In genomic region chr3:62995142-62995541, GRCh38 we compare ENCODE assay signal across 29 cellular contexts.
"Had no signal": no experiment of that assay in that cellular context is flagged by ENCODE, and none has a peak within 500 bp of the region (broad histone marks: within the 10 kb centered on the region; RNA-seq: fewer than 3 reads in every experiment).

No MANE protein-coding gene starts in this region.

- H3K27ac Mint-ChIP-seq: activated B cell treated with CpG ODN at 0.5 μM for 24 hours; activated CD4-positive, alpha-beta T cell treated with anti-CD3 and anti-CD28 coated beads, Interleukin-2, amount 10 ng/mL, durations not matched to agents 24 days and 14 days; activated CD8-positive, alpha-beta memory T cell treated with anti-CD3 and anti-CD28 coated beads, Interleukin-2, amount 10 ng/mL, durations not matched to agents 7 days and 5 days; activated naive CD4-positive, alpha-beta T cell treated with anti-CD3 and anti-CD28 coated beads, Interleukin-2, amount 50 U/mL, for 72 hours; activated naive CD8-positive, alpha-beta T cell treated with anti-CD3 and anti-CD28 coated beads, Interleukin-2, amount 50 U/mL, for 24 hours; activated T-cell treated with anti-CD3 and anti-CD28 coated beads, Interleukin-2, amount 50 U/mL, for 24 hours; activated T-helper 1 cell treated with anti-CD3 and anti-CD28 coated beads, Interleukin-12 subunit alpha, Interleukin-12 subunit beta, Interleukin-2, Interleukin-4 antibody, amounts not matched to agents 30 ng/mL and 10 ng/mL and 1 ng/mL, durations not matched to agents 14 hours and 24 hours and 36 hours; T-helper 17 cell had no signal

- H3K4me1 Mint-ChIP-seq: activated B cell treated with CpG ODN at 0.5 μM for 24 hours; activated CD4-positive, alpha-beta T cell treated with anti-CD3 and anti-CD28 coated beads, Interleukin-2, amount 10 ng/mL, durations not matched to agents 24 days and 14 days; activated CD8-positive, alpha-beta memory T cell treated with anti-CD3 and anti-CD28 coated beads, Interleukin-2, amount 10 ng/mL, durations not matched to agents 7 days and 5 days; activated naive CD8-positive, alpha-beta T cell treated with anti-CD3 and anti-CD28 coated beads, Interleukin-2, amount 50 U/mL, for 24 hours; T-helper 17 cell had no signal

- H3K4me1 ChIP-seq: ascending aorta, body of pancreas, Peyer's patch had no signal

- H3K9me3 Mint-ChIP-seq: activated T-helper 1 cell treated with anti-CD3 and anti-CD28 coated beads, Interleukin-12 subunit alpha, Interleukin-12 subunit beta, Interleukin-2, Interleukin-4 antibody, amounts not matched to agents 30 ng/mL and 10 ng/mL and 1 ng/mL, durations not matched to agents 14 hours and 24 hours and 36 hours had no signal

- ATAC-seq: activated CD8-positive, alpha-beta memory T cell treated with anti-CD3 and anti-CD28 coated beads, Interleukin-2, amount 10 ng/mL, durations not matched to agents 7 days and 5 days; activated naive CD4-positive, alpha-beta T cell treated with anti-CD3 and anti-CD28 coated beads, Interleukin-2, amount 50 U/mL, for 72 hours; activated naive CD8-positive, alpha-beta T cell treated with anti-CD3 and anti-CD28 coated beads, Interleukin-2, amount 50 U/mL, for 24 hours; body of pancreas; T-helper 17 cell had no signal

- H3K9me3 ChIP-seq: ascending aorta, body of pancreas, Peyer's patch had no signal

- H3K4me3 ChIP-seq: ascending aorta, body of pancreas, Peyer's patch had no signal

- H3K36me3 ChIP-seq: ascending aorta, Peyer's patch had no signal

- H3K27me3 ChIP-seq: ascending aorta, body of pancreas, Peyer's patch had no signal

- H3K27me3 Mint-ChIP-seq: activated CD4-positive, alpha-beta T cell treated with anti-CD3 and anti-CD28 coated beads, Interleukin-2, amount 10 ng/mL, durations not matched to agents 24 days and 14 days; activated CD8-positive, alpha-beta memory T cell treated with anti-CD3 and anti-CD28 coated beads, Interleukin-2, amount 10 ng/mL, durations not matched to agents 7 days and 5 days; activated naive CD8-positive, alpha-beta T cell treated with anti-CD3 and anti-CD28 coated beads, Interleukin-2, amount 50 U/mL, for 24 hours; activated T-cell treated with anti-CD3 and anti-CD28 coated beads, Interleukin-2, amount 50 U/mL, for 24 hours; T-helper 17 cell had no signal

- H3K27ac ChIP-seq: ascending aorta, body of pancreas, Peyer's patch, RWPE1 had no signal

- FAIRE-seq: bronchial epithelial cell had no signal

- H3K36me3 Mint-ChIP-seq: activated CD8-positive, alpha-beta memory T cell treated with anti-CD3 and anti-CD28 coated beads, Interleukin-2, amount 10 ng/mL, durations not matched to agents 7 days and 5 days had no signal

- DNase-seq: activated B cell treated with CpG ODN at 0.5 μM for 24 hours; activated CD4-positive, alpha-beta T cell treated with anti-CD3 and anti-CD28 coated beads for 1 hour; activated CD4-positive, alpha-beta T cell treated with anti-CD3 and anti-CD28 coated beads, Interleukin-2, amount 10 ng/mL, durations not matched to agents 24 days and 14 days; activated CD4-positive, alpha-beta T cell treated with anti-CD3 and anti-CD28 coated beads, Interleukin-2, amount 50 U/mL, for 48 hours; activated CD8-positive, alpha-beta memory T cell treated with anti-CD3 and anti-CD28 coated beads, Interleukin-2, amount 10 ng/mL, durations not matched to agents 7 days and 5 days; activated effector memory CD4-positive, alpha-beta T cell treated with anti-CD3 and anti-CD28 coated beads, Interleukin-2, amount 50 U/mL, for 16 hours; activated naive CD4-positive, alpha-beta T cell treated with Interleukin-2 at 50 U/mL for 16 hours; activated naive CD8-positive, alpha-beta T cell treated with anti-CD3 and anti-CD28 coated beads, Interleukin-2, amount 50 U/mL, for 24 hours; activated T-cell treated with anti-CD3 and anti-CD28 coated beads, Interleukin-2, amount 50 U/mL, for 24 hours; amniotic stem cell; body of pancreas; central memory CD4-positive, alpha-beta T cell; Karpas-422; MM.1S; NCI-H1105 treated with DMSO at 0.1 percent for 48 hours; NCI-H146; NCI-H187 treated with DMSO at 0.1 percent for 48 hours; NCI-H2081 treated with DMSO at 0.1 percent for 48 hours; NCI-H446; NCI-H524; Peyer's patch; SIG-M5; T-helper 17 cell; T-helper 9 cell had no signal

- H3K4me3 Mint-ChIP-seq: activated B cell treated with CpG ODN at 0.5 μM for 24 hours; activated CD4-positive, alpha-beta T cell treated with anti-CD3 and anti-CD28 coated beads, Interleukin-2, amount 10 ng/mL, durations not matched to agents 24 days and 14 days; activated CD8-positive, alpha-beta memory T cell treated with anti-CD3 and anti-CD28 coated beads, Interleukin-2, amount 10 ng/mL, durations not matched to agents 7 days and 5 days; activated naive CD8-positive, alpha-beta T cell treated with anti-CD3 and anti-CD28 coated beads, Interleukin-2, amount 50 U/mL, for 24 hours; activated T-cell treated with anti-CD3 and anti-CD28 coated beads, Interleukin-2, amount 50 U/mL, for 24 hours; activated T-helper 1 cell treated with anti-CD3 and anti-CD28 coated beads, Interleukin-12 subunit alpha, Interleukin-12 subunit beta, Interleukin-2, Interleukin-4 antibody, amounts not matched to agents 30 ng/mL and 10 ng/mL and 1 ng/mL, durations not matched to agents 14 hours and 24 hours and 36 hours; T-helper 17 cell had no signal
